Comparison of ENCODE assay signal across 8 cellular contexts in genomic region chr14:103091041-103091882, GRCh38. TPM values are rescaled to one million over a fixed set of nuclear protein-coding genes. Genes with fewer than 3 reads are reported as not detected.
DNase-seq lines count a peak whose midpoint lies in the region; TF ChIP-seq lines count a peak whose summit lies in the region.

No MANE protein-coding gene starts in this region.

- peak overlapping the region; percentile 39 for H2BK5ac ChIP-seq in neuronal stem cell (ENCODE audit: low read length)

- peak overlapping the region; percentile 81 for H3K9ac ChIP-seq in neuronal stem cell (ENCODE audit: low read depth, low read length, poor library complexity)

- peak overlapping the region; percentile 41 for H2BK12ac ChIP-seq in neuronal stem cell (ENCODE audit: low read length)

- H3K4ac ChIP-seq in neuronal stem cell (ENCODE audit: low read length): peak overlapping the region; percentile 37

- H3K4me3 ChIP-seq in AG10803 (ENCODE audit: low read length) (peak overlapping the region; percentile 37), esophagus (ENCODE audit: low read depth in 1 of 2, low read length in 2 of 2) (peak overlapping the region; percentile 33 to 56), neuronal stem cell (ENCODE audit: low read length in 2 of 2) (peak overlapping the region in 1 of 2 donors; percentile 70), thymus (ENCODE audit: low read length) (peak overlapping the region; percentile 41)

- H3K4me2 ChIP-seq in neuronal stem cell (ENCODE audit: insufficient read depth, low read length, poor library complexity, severe bottlenecking): peak overlapping the region; percentile 69

- TF ChIP-seq CTCF in AG10803 (conservative IDR thresholded peaks at IDR 0.05; ENCODE audit: low read length): no peak; the same call in 1 of the 2 replicates
- TF ChIP-seq CTCF in GM20000 (IDR thresholded peaks at IDR 0.05; ENCODE audit: extremely low read depth, missing control alignments): peak; percentile 57

- no peak overlapping the region for H4K8ac ChIP-seq in neuronal stem cell (ENCODE audit: low read depth, low read length)

- peaks cover 3% of the 10 kb centered on the region for H3K79me1 ChIP-seq in neuronal stem cell (ENCODE audit: low read depth, low read length)

- H3K27me3 ChIP-seq in esophagus (ENCODE audit: control insufficient read depth in 1 of 2, insufficient read depth in 2 of 2, low read length in 2 of 2): no peaks in the 10 kb centered on the region
- H3K27me3 ChIP-seq in neuronal stem cell (ENCODE audit: control insufficient read depth in 3 of 3, insufficient read depth in 3 of 3, low read depth in 1 of 3, low read length in 3 of 3): peaks cover 0 to 78% (median 16%) of the 10 kb centered on the region in 3 experiments
- H3K27me3 ChIP-seq in thymus (ENCODE audit: control insufficient read depth, insufficient read depth): peaks cover 5% of the 10 kb centered on the region

- H2AK5ac ChIP-seq in neuronal stem cell (ENCODE audit: low read depth, low read length): peak overlapping the region; percentile 94

- H3K14ac ChIP-seq in neuronal stem cell (ENCODE audit: low read length): peak overlapping the region; percentile 17

- H2BK15ac ChIP-seq in neuronal stem cell (ENCODE audit: low read length): peak overlapping the region; percentile 89

- H3K4me1 ChIP-seq in esophagus (ENCODE audit: control insufficient read depth in 2 of 2, insufficient read depth in 2 of 2, low read length in 1 of 2): peaks cover 7 to 11% of the 10 kb centered on the region in 2 donors
- peaks cover 10 to 13% of the 10 kb centered on the region in 2 donors for H3K4me1 ChIP-seq in neuronal stem cell (ENCODE audit: control insufficient read depth in 2 of 2, insufficient read depth in 1 of 2, low read depth in 1 of 2, low read length in 2 of 2)
- peaks cover 5% of the 10 kb centered on the region for H3K4me1 ChIP-seq in thymus (ENCODE audit: control insufficient read depth, insufficient read depth, low read length)

- peak overlapping the region; percentile 73 for H3K23ac ChIP-seq in neuronal stem cell (ENCODE audit: low read depth, low read length, poor library complexity)

- WGBS in esophagus, 2 donors: 7% methylated on average over 51 to 69 of the region's 69 CpGs
- WGBS in neuronal stem cell (ENCODE audit: extremely low coverage in 2 of 2, insufficient read length in 2 of 2, insufficient replicate concordance in 1 of 2), 2 donors: no CpG with 5 or more reads among the region's 69 CpGs
- WGBS in thymus: 7% methylated on average over 69 of the region's 69 CpGs

- H2BK120ac ChIP-seq in neuronal stem cell (ENCODE audit: low read depth, low read length): peak overlapping the region; percentile 24

- H2AFZ ChIP-seq in neuronal stem cell (ENCODE audit: low read length): peak overlapping the region; percentile 49

- H3K27ac ChIP-seq in esophagus (ENCODE audit: low read depth in 2 of 2, low read length in 1 of 2): peak overlapping the region in 1 of 2 donors; percentile 12
- H3K27ac ChIP-seq in neuronal stem cell (replicated peaks; ENCODE audit: low read length): no peak overlapping the region
- H3K27ac ChIP-seq in thymus (ENCODE audit: low read depth): peak overlapping the region; percentile 43

- peak overlapping the region; percentile 93 for H3K18ac ChIP-seq in neuronal stem cell (ENCODE audit: low read length)

- DNase-seq in AG10803 (ENCODE audit: low read depth) (peak; percentile 31), GM20000 (ENCODE audit: low spot score) (peak; percentile 96), NCI-H1694 (lab: John Stamatoyannopoulos, UW) (peak; percentile 42), neuronal stem cell (ENCODE audit: low spot score) (peak; percentile 45), ecto neural progenitor cell (ENCODE audit: low spot score) (no peak)
- peak; percentile 41 to 59 (median 56) for DNase-seq in activated CD8-positive, alpha-beta memory T cell treated with anti-CD3 and anti-CD28 coated beads for 48 hours (ENCODE audit: low read depth in 2 of 3, low spot score in 2 of 3)

- H3K36me3 ChIP-seq in esophagus (ENCODE audit: control insufficient read depth in 2 of 2, insufficient read depth in 2 of 2, low read length in 1 of 2) (no peaks in the 10 kb centered on the region), neuronal stem cell (replicated peaks in 1 of 2; ENCODE audit: control insufficient read depth in 2 of 2, insufficient read depth in 2 of 2, low read length in 2 of 2) (no peaks in the 10 kb centered on the region), thymus (ENCODE audit: control insufficient read depth, insufficient read depth) (no peaks in the 10 kb centered on the region)

- H3K9me3 ChIP-seq in esophagus (ENCODE audit: control insufficient read depth in 2 of 2, insufficient read depth in 1 of 2, low read depth in 1 of 2, low read length in 1 of 2) (no peaks in the 10 kb centered on the region), neuronal stem cell (replicated peaks in 1 of 2; ENCODE audit: control insufficient read depth in 2 of 2, insufficient read depth in 1 of 2, low read depth in 1 of 2, low read length in 2 of 2) (no peaks in the 10 kb centered on the region), thymus (ENCODE audit: control insufficient read depth) (no peaks in the 10 kb centered on the region)

- H4K91ac ChIP-seq in neuronal stem cell (ENCODE audit: low read depth, low read length, poor library complexity): no peak overlapping the region

RNA-seq across cellular contexts. Expression of gene EXOC3L4, which starts 3.3 kb away (rescaled TPM):
- polyA plus RNA-seq in esophagus (under 1 TPM; 0.52 to 0.67 TPM), thymus (83.7 TPM)
- polyA plus RNA-seq in neuronal stem cell (2013, experiment 1 of 2): not detected
- polyA plus RNA-seq in neuronal stem cell (2013, experiment 2 of 2): not detected

RNA-seq across cellular contexts. Expression of gene LBHD2, which starts 7.3 kb away (rescaled TPM):
- polyA plus RNA-seq in esophagus: not detected
- polyA plus RNA-seq in neuronal stem cell (2013, experiment 1 of 2): not detected
- not detected for polyA plus RNA-seq in neuronal stem cell (2013, experiment 2 of 2)
- 0.75 TPM for polyA plus RNA-seq in thymus

RNA-seq across cellular contexts. Expression of gene TNFAIP2, which starts 32.0 kb away (rescaled TPM):
- polyA plus RNA-seq in esophagus (100 to 1,000 TPM in 1 of 2 donors, 10 to 100 TPM in 1; 93.7 to 219 TPM), thymus (193 TPM)
- 26.4 TPM for polyA plus RNA-seq in neuronal stem cell (2013, experiment 1 of 2)
- polyA plus RNA-seq in neuronal stem cell (2013, experiment 2 of 2): 24.5 TPM

RNA-seq across cellular contexts. Expression of gene CDC42BPB, which starts 33.9 kb away (rescaled TPM):
- polyA plus RNA-seq in esophagus (10 to 100 TPM; 29.9 to 35.2 TPM), thymus (16.3 TPM)
- polyA plus RNA-seq in neuronal stem cell (2013, experiment 1 of 2): 44.7 TPM
- 45.1 TPM for polyA plus RNA-seq in neuronal stem cell (2013, experiment 2 of 2)

Comparison
In these comparisons a context has a peak if more than half of its experiments do, and no peak if none do; other contexts are left out.
1. RNA of gene EXOC3L4, which starts 3.3 kb away (polyA plus RNA-seq): 83.7 TPM in thymus (single experiment); 0.52 to 0.67 TPM in esophagus; every median in the first group is over 10 times any median in the second.